In the genomic region with DNA sequence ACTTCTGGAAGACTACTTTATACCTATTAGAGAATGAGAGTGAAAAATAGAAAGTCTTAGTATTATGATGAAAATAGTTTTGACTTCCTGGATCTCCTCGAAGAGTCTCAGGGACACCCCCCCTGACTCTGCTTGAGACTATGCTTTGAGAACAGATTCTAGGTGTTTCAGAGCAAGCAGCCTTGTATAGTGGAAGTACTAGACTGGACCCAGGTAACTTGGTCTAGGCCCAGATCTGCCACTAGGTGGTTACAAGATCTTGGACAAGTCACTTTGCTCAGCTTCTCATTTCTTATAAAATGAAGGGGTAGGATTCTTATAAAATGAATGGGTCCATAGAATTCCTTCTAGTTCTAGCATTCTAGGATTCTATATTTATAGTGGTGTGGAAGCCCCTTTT, we compare ENCODE assay signal across 8 cellular contexts. TPM values are rescaled to one million over a fixed set of nuclear protein-coding genes. Genes with fewer than 3 reads are reported as not detected.
DNase-seq lines count a peak whose midpoint lies in the region; ATAC-seq and TF ChIP-seq lines count a peak whose summit lies in the region.

No MANE protein-coding gene starts in this region.

- DNase-seq in MV-4-11 (lab: John Stamatoyannopoulos, UW) (peak; percentile 14), iPS DF 6.9 (ENCODE audit: low read depth, low spot score) (peak; percentile 7), HK-2 (ENCODE audit: unreplicated experiment) (no peak), NCI-H2196 (lab: John Stamatoyannopoulos, UW; ENCODE audit: unreplicated experiment) (no peak), lower leg skin (ENCODE audit: low spot score in 2 of 2) (no peak)
- DNase-seq in stimulated activated CD4-positive, alpha-beta T cell treated with anti-CD3 and anti-CD28 coated beads, Interleukin-2, amount 100 ng/mL, for 24 hours = no peak

- no CpG with 5 or more reads among the region's 1 CpG for WGBS in iPS DF 6.9 (ENCODE audit: insufficient coverage, insufficient read length)
- WGBS in lower leg skin, 2 donors = 48 to 80% methylated on average over 1 of the region's 1 CpG

- peaks cover 2% of the 10 kb centered on the region; the same call in 1 of the 2 replicates for H3K36me3 ChIP-seq in iPS DF 6.9 (ENCODE audit: control insufficient read depth, insufficient read depth, low read length)

- ATAC-seq in GM21737 (IDR thresholded peaks at IDR 0.05; ENCODE audit: unreplicated experiment) = peak; percentile 80

- H3K4me3 ChIP-seq in GM12875 (ENCODE audit: low read depth, low read length) (no peak overlapping the region), iPS DF 6.9 (ENCODE audit: low read length) (no peak overlapping the region), lower leg skin (ENCODE audit: low read depth, poor library complexity, severe bottlenecking) (no peak overlapping the region)

- H3K27me3 ChIP-seq in iPS DF 6.9 (ENCODE audit: control insufficient read depth, insufficient read depth, low read length) = no peaks in the 10 kb centered on the region

- TF ChIP-seq POLR2A in lower leg skin (IDR thresholded peaks at IDR 0.05) = no peak

- H3K9me3 ChIP-seq in iPS DF 6.9 (ENCODE audit: control insufficient read depth, insufficient read depth, low read length) = no peaks in the 10 kb centered on the region

- no peak overlapping the region for H3K27ac ChIP-seq in iPS DF 6.9 (ENCODE audit: low read length)

- no peaks in the 10 kb centered on the region for H3K4me1 ChIP-seq in iPS DF 6.9 (ENCODE audit: control insufficient read depth, insufficient read depth, low read length)

- peak; percentile 54 for TF ChIP-seq CTCF in GM12875 (IDR thresholded peaks at IDR 0.05; ENCODE audit: borderline replicate concordance, insufficient read depth, low read depth, low read length)
- no peak for TF ChIP-seq CTCF in lower leg skin (IDR thresholded peaks at IDR 0.05)

- intact Hi-C loops in lower leg skin (cut with DNase I; ENCODE audit: low total_unique reads) = no loop called here

RNA-seq across cellular contexts. Expression of a gene that starts 9.1 kb away (rescaled TPM):
- total RNA-seq in lower leg skin = 100 to 1,000 TPM; 109 to 132 (median 118) TPM

Comparison
In these comparisons a context has a peak if more than half of its experiments do, and no peak if none do; other contexts are left out.
1. DNase-seq: peak in MV-4-11 (single experiment) and iPS DF 6.9 (single experiment); none in HK-2 (single experiment), NCI-H2196 (single experiment), stimulated activated CD4-positive, alpha-beta T cell treated with anti-CD3 and anti-CD28 coated beads, Interleukin-2, amount 100 ng/mL, for 24 hours (0 of 2) and lower leg skin (0 of 2).